Comparison of ENCODE assay signal across 13 cellular contexts in genomic region chr6:24882835-24883555, GRCh38. TPM values are rescaled to one million over a fixed set of nuclear protein-coding genes. Genes with fewer than 3 reads are reported as not detected.
DNase-seq lines count a peak whose midpoint lies in the region; ATAC-seq, FAIRE-seq and TF ChIP-seq lines count a peak whose summit lies in the region.
"Had no signal": no experiment of that assay in that cellular context is flagged by ENCODE, and none has a peak within 500 bp of the region (broad histone marks: within the 10 kb centered on the region; RNA-seq: fewer than 3 reads in every experiment).

No MANE protein-coding gene starts in this region.

- peak overlapping the region; percentile 2 to 68 (median 41) for H3K4me3 Mint-ChIP-seq in CD4-positive, CD25-positive, alpha-beta regulatory T cell
- H3K4me3 Mint-ChIP-seq in activated T-cell treated with anti-CD3 and anti-CD28 coated beads, Interleukin-2, amount 50 U/mL, for 72 hours, result peak overlapping the region; percentile 60 to 80
- H3K4me3 Mint-ChIP-seq in memory B cell, result peak overlapping the region; percentile 51
- H3K4me3 Mint-ChIP-seq: nephron had no signal

- TF ChIP-seq CTCF in tibial nerve (IDR thresholded peaks at IDR 0.05), result no peak

- 56 to 61% methylated on average over 7 of the region's 7 CpGs for WGBS in tibial nerve, 2 donors

- ATAC-seq in CD4-positive, CD25-positive, alpha-beta regulatory T cell (ENCODE audit: low read depth in 2 of 2), result no peak
- peak; percentile 49 to 69 for ATAC-seq in activated T-cell treated with anti-CD3 and anti-CD28 coated beads, Interleukin-2, amount 50 U/mL, for 72 hours (replicated peaks in 1 of 2)
- ATAC-seq in memory B cell (ENCODE audit: low read depth) (no peak), GM19395 (IDR thresholded peaks at IDR 0.05; ENCODE audit: unreplicated experiment) (no peak)

- peaks cover 0 to 4% (median 0%) of the 10 kb centered on the region in 7 donors for H3K9me3 Mint-ChIP-seq in CD4-positive, CD25-positive, alpha-beta regulatory T cell
- H3K9me3 Mint-ChIP-seq in activated T-cell treated with anti-CD3 and anti-CD28 coated beads, Interleukin-2, amount 50 U/mL, for 72 hours, result peaks cover 0 to 2% of the 10 kb centered on the region in 2 donors
- no peaks in the 10 kb centered on the region for H3K9me3 Mint-ChIP-seq in memory B cell
- H3K9me3 Mint-ChIP-seq: nephron had no signal

- no peaks in the 10 kb centered on the region for H3K9me3 ChIP-seq in CD4-positive, CD25-positive, alpha-beta regulatory T cell (ENCODE audit: control insufficient read depth in 2 of 2, low read length in 2 of 2)
- no peaks in the 10 kb centered on the region for H3K9me3 ChIP-seq in tibial nerve
- H3K9me3 ChIP-seq: right atrium auricular region had no signal

- peaks cover 51 to 88% (median 71%) of the 10 kb centered on the region in 4 donors for H3K4me1 Mint-ChIP-seq in CD4-positive, CD25-positive, alpha-beta regulatory T cell
- H3K4me1 Mint-ChIP-seq in activated T-cell treated with anti-CD3 and anti-CD28 coated beads, Interleukin-2, amount 50 U/mL, for 72 hours (ENCODE audit: low read depth), result peaks cover 87% of the 10 kb centered on the region
- peaks cover 63% of the 10 kb centered on the region for H3K4me1 Mint-ChIP-seq in memory B cell

- no peaks in the 10 kb centered on the region for H3K27me3 Mint-ChIP-seq in CD4-positive, CD25-positive, alpha-beta regulatory T cell
- H3K27me3 Mint-ChIP-seq in activated T-cell treated with anti-CD3 and anti-CD28 coated beads, Interleukin-2, amount 50 U/mL, for 72 hours (ENCODE audit: low read depth), result no peaks in the 10 kb centered on the region
- H3K27me3 Mint-ChIP-seq in memory B cell, result no peaks in the 10 kb centered on the region

- peak overlapping the region; percentile 61 for H3K27ac ChIP-seq in CD4-positive, CD25-positive, alpha-beta regulatory T cell (ENCODE audit: insufficient read depth, low read length, poor library complexity, severe bottlenecking)
- H3K27ac ChIP-seq in tibial nerve, result no peak overlapping the region
- H3K27ac ChIP-seq: right atrium auricular region, RWPE1 had no signal

- no peak for DNase-seq in CD4-positive, CD25-positive, alpha-beta regulatory T cell
- DNase-seq in GM12892 (ENCODE audit: insufficient read length), result no peak
- DNase-seq in activated T-cell treated with anti-CD3 and anti-CD28 coated beads, Interleukin-2, amount 50 U/mL, for 72 hours, result peak in 1 of 2 donors; percentile 29
- no peak for DNase-seq in memory B cell (ENCODE audit: low spot score in 2 of 2)
- no peak for DNase-seq in tibial nerve (ENCODE audit: low spot score in 2 of 2)
- no peak for DNase-seq in T-helper 2 cell
- DNase-seq: head of caudate nucleus, NCI-H1417 treated with DMSO at 0.1 percent for 48 hours had no signal

- H3K4me3 ChIP-seq in CD4-positive, CD25-positive, alpha-beta regulatory T cell (ENCODE audit: low read depth, low read length), result peak overlapping the region; percentile 37
- no peak overlapping the region for H3K4me3 ChIP-seq in tibial nerve
- H3K4me3 ChIP-seq: right atrium auricular region had no signal

- H3K36me3 Mint-ChIP-seq in CD4-positive, CD25-positive, alpha-beta regulatory T cell, result peaks cover 59% of the 10 kb centered on the region
- H3K36me3 Mint-ChIP-seq in activated T-cell treated with anti-CD3 and anti-CD28 coated beads, Interleukin-2, amount 50 U/mL, for 72 hours (ENCODE audit: insufficient read depth in 2 of 2), result peaks cover 2 to 13% of the 10 kb centered on the region in 2 donors
- H3K36me3 Mint-ChIP-seq in memory B cell, result peaks cover 45% of the 10 kb centered on the region

- peaks cover 63% of the 10 kb centered on the region for H3K36me3 ChIP-seq in CD4-positive, CD25-positive, alpha-beta regulatory T cell (ENCODE audit: control insufficient read depth, insufficient read depth, low read length)
- no peaks in the 10 kb centered on the region for H3K36me3 ChIP-seq in tibial nerve
- H3K36me3 ChIP-seq: right atrium auricular region had no signal

- TF ChIP-seq POLR2A in GM12892 (IDR thresholded peaks at IDR 0.05; ENCODE audit: low read depth, low read length) (no peak), tibial nerve (IDR thresholded peaks at IDR 0.05) (no peak)

- peak overlapping the region; percentile 76 to 97 (median 86) for H3K27ac Mint-ChIP-seq in CD4-positive, CD25-positive, alpha-beta regulatory T cell
- H3K27ac Mint-ChIP-seq in activated T-cell treated with anti-CD3 and anti-CD28 coated beads, Interleukin-2, amount 50 U/mL, for 72 hours, result peak overlapping the region; percentile 95
- peak overlapping the region; percentile 81 for H3K27ac Mint-ChIP-seq in memory B cell
- H3K27ac Mint-ChIP-seq: nephron had no signal

- TF ChIP-seq EP300 in tibial nerve (IDR thresholded peaks at IDR 0.05), result no peak

- H3K4me1 ChIP-seq in CD4-positive, CD25-positive, alpha-beta regulatory T cell (ENCODE audit: control insufficient read depth, insufficient read depth, low read length, poor library complexity, severe bottlenecking), result peaks cover 66% of the 10 kb centered on the region
- no peaks in the 10 kb centered on the region for H3K4me1 ChIP-seq in tibial nerve
- H3K4me1 ChIP-seq: right atrium auricular region had no signal

- H3K27me3 ChIP-seq in CD4-positive, CD25-positive, alpha-beta regulatory T cell (ENCODE audit: control insufficient read depth, insufficient read depth, low read length), result no peaks in the 10 kb centered on the region
- no peaks in the 10 kb centered on the region for H3K27me3 ChIP-seq in tibial nerve
- H3K27me3 ChIP-seq: right atrium auricular region had no signal

- FAIRE-seq in GM12892 (lab: Jason Lieb, UNC), result peak; percentile 74
- FAIRE-seq: endometrium had no signal

RNA-seq across cellular contexts. Expression of gene RIPOR2, which starts 52.8 kb away (rescaled TPM):
- 364 TPM for total RNA-seq in CD4-positive, CD25-positive, alpha-beta regulatory T cell
- polyA plus RNA-seq in CD4-positive, CD25-positive, alpha-beta regulatory T cell, result 100 to 1,000 TPM; 320 to 435 (median 407) TPM
- polyA plus RNA-seq in GM12892 (2012; ENCODE audit: missing spikeins), result 25.6 TPM
- total RNA-seq in activated T-cell treated with anti-CD3 and anti-CD28 coated beads, Interleukin-2, amount 50 U/mL, for 72 hours, result 10 to 100 TPM; 67.0 to 69.7 TPM
- 10 to 100 TPM in 3 of 4 donors, 1 to 10 TPM in 1; 8.8 to 27.0 (median 19.0) TPM for total RNA-seq in tibial nerve

Comparison
In these comparisons a context has a peak if more than half of its experiments do, and no peak if none do; other contexts are left out.
1. ATAC-seq: peak in activated T-cell treated with anti-CD3 and anti-CD28 coated beads, Interleukin-2, amount 50 U/mL, for 72 hours (2 of 2); none in CD4-positive, CD25-positive, alpha-beta regulatory T cell (0 of 2), memory B cell (single experiment) and GM19395 (single experiment).
2. Peak in every context shown above with its lines, with median percentiles within 50 percentile points of each other: H3K27ac Mint-ChIP-seq and H3K4me3 Mint-ChIP-seq.